Comparison of ENCODE assay signal across 29 cellular contexts in genomic region chr2:68605939-68606338, GRCh38. TPM values are rescaled to one million over a fixed set of nuclear protein-coding genes. Genes with fewer than 3 reads are reported as not detected.
"Had no signal": no experiment of that assay in that cellular context is flagged by ENCODE, and none has a peak within 500 bp of the region (broad histone marks: within the 10 kb centered on the region; RNA-seq: fewer than 3 reads in every experiment).

No MANE protein-coding gene starts in this region.

- H3K27me3 Mint-ChIP-seq: stimulated activated naive B cell treated with anti-CD40 and anti-IgM and Interleukin-4, amounts not matched to agents 10 μg/mL and 1 μg/mL and 100 μg/mL, for 72 hours had no signal

- FAIRE-seq: urothelium cell line had no signal

- H3K4me3 ChIP-seq: gastrocnemius medialis, ovary, psoas muscle, sigmoid colon, spleen, thoracic aorta, tibial nerve, upper lobe of left lung had no signal

- H3K36me3 ChIP-seq: gastrocnemius medialis, ovary, sigmoid colon, spleen, thoracic aorta, tibial nerve, upper lobe of left lung had no signal

- H3K9me3 ChIP-seq: ovary had no signal

- H3K27ac ChIP-seq: epithelial cell of prostate, gastrocnemius medialis, ovary, psoas muscle, sigmoid colon, spleen, thoracic aorta, tibial nerve, upper lobe of left lung had no signal

- H3K4me1 ChIP-seq: gastrocnemius medialis, psoas muscle, sigmoid colon, spleen, tibial nerve, upper lobe of left lung had no signal

- DNase-seq: cortex of kidney; foreskin fibroblast; gastrocnemius medialis; head of caudate nucleus; kidney; mesendoderm; midbrain; naive thymus-derived CD4-positive, alpha-beta T cell; occipital lobe; ovary; posterior cingulate gyrus; psoas muscle; right cardiac atrium; sigmoid colon; spleen; stimulated activated CD4-positive, alpha-beta T cell treated with anti-CD3 and anti-CD28 coated beads, Interleukin-4, amount 100 ng/mL, for 4 hours; stimulated activated naive B cell treated with anti-CD40 and anti-IgM and Interleukin-4, amounts not matched to agents 10 μg/mL and 1 μg/mL and 100 μg/mL, for 72 hours; upper lobe of left lung had no signal

- H3K4me3 Mint-ChIP-seq: naive thymus-derived CD4-positive, alpha-beta T cell; stimulated activated naive B cell treated with anti-CD40 and anti-IgM and Interleukin-4, amounts not matched to agents 10 μg/mL and 1 μg/mL and 100 μg/mL, for 72 hours; stimulated activated naive CD8-positive, alpha-beta T cell treated with anti-CD3 and anti-CD28 coated beads, Interleukin-15, Interleukin-2, amounts not matched to agents 100 ng/mL and 50 ng/mL, for 24 hours had no signal

- ATAC-seq: esophagus mucosa; gastrocnemius medialis; left lobe of liver; naive thymus-derived CD4-positive, alpha-beta T cell; psoas muscle; right cardiac atrium; stimulated activated naive B cell treated with anti-CD40 and anti-IgM and Interleukin-4, amounts not matched to agents 10 μg/mL and 1 μg/mL and 100 μg/mL, for 72 hours had no signal

- H3K27me3 ChIP-seq: gastrocnemius medialis, ovary, sigmoid colon, spleen, tibial nerve, upper lobe of left lung had no signal

- H3K27ac Mint-ChIP-seq: naive thymus-derived CD4-positive, alpha-beta T cell; stimulated activated naive B cell treated with anti-CD40 and anti-IgM and Interleukin-4, amounts not matched to agents 10 μg/mL and 1 μg/mL and 100 μg/mL, for 72 hours had no signal

RNA-seq across cellular contexts. Expression of gene PROKR1, which starts 37.4 kb away (rescaled TPM):
- total RNA-seq: esophagus mucosa; glomerular endothelial cell; kidney; lung microvascular endothelial cell; mucosa of gallbladder; naive thymus-derived CD4-positive, alpha-beta T cell; ovary; psoas muscle; renal cortical epithelial cell; right cardiac atrium; thoracic aorta had no signal
- polyA plus RNA-seq: naive thymus-derived CD4-positive, alpha-beta T cell had no signal
